8 cellular contexts compared by ENCODE assay signal in genomic region chrX:39730671-39731389, GRCh38.
A peak's percentile ranks its signal among the peaks of the same experiment; 100 is the strongest.
DNase-seq lines count a peak whose midpoint lies in the region; TF ChIP-seq lines count a peak whose summit lies in the region.

No MANE protein-coding gene starts in this region.

- DNase-seq in NCI-H1092 treated with DMSO at 0.1 percent for 48 hours (lab: John Stamatoyannopoulos, UW), result peak; percentile 18
- DNase-seq in NCI-H1092 (lab: John Stamatoyannopoulos, UW), result no peak
- DNase-seq in NCI-H2107 (lab: John Stamatoyannopoulos, UW), result peak; percentile 5
- peak; percentile 85 for DNase-seq in activated CD4-positive, alpha-beta T cell treated with anti-CD3 and anti-CD28 coated beads, Interleukin-2, amount 10 ng/mL, durations not matched to agents 24 days and 14 days
- DNase-seq in dedifferentiated amniotic fluid mesenchymal stem cell (ENCODE audit: extremely low spot score), result peak; percentile 29
- DNase-seq in stimulated activated CD4-positive, alpha-beta T cell treated with anti-CD3 and anti-CD28 coated beads, Interleukin-4, amount 100 ng/mL, for 48 hours (ENCODE audit: low read depth in 2 of 2), result peak; percentile 35 to 56
- no peak for DNase-seq in NCI-H2196 treated with DMSO at 0.1 percent for 48 hours (lab: John Stamatoyannopoulos, UW; ENCODE audit: unreplicated experiment)

- H3K4me3 ChIP-seq in liver (ENCODE audit: low read depth in 1 of 3, low read length in 3 of 3), result no peak overlapping the region

- WGBS in liver, result 38% methylated on average over 21 of the region's 21 CpGs

- no peaks in the 10 kb centered on the region for H3K27me3 Mint-ChIP-seq in activated CD4-positive, alpha-beta T cell treated with anti-CD3 and anti-CD28 coated beads, Interleukin-2, amount 10 ng/mL, durations not matched to agents 24 days and 14 days

- no peaks in the 10 kb centered on the region for H3K36me3 Mint-ChIP-seq in activated CD4-positive, alpha-beta T cell treated with anti-CD3 and anti-CD28 coated beads, Interleukin-2, amount 10 ng/mL, durations not matched to agents 24 days and 14 days (ENCODE audit: low read depth)

- peaks cover 19% of the 10 kb centered on the region for H3K4me1 Mint-ChIP-seq in activated CD4-positive, alpha-beta T cell treated with anti-CD3 and anti-CD28 coated beads, Interleukin-2, amount 10 ng/mL, durations not matched to agents 24 days and 14 days

- H3K27me3 ChIP-seq in liver (ENCODE audit: control insufficient read depth in 4 of 4, insufficient read depth in 4 of 4, low read length in 3 of 4), result no peaks in the 10 kb centered on the region

- H3K4me1 ChIP-seq in liver (ENCODE audit: control insufficient read depth in 4 of 4, insufficient read depth in 4 of 4, low read length in 3 of 4), result peaks cover 7 to 23% (median 19%) of the 10 kb centered on the region in 4 donors

- no peak overlapping the region for H3K9ac ChIP-seq in liver (ENCODE audit: low read depth in 1 of 2, low read length in 2 of 2)

- peak overlapping the region; percentile 28 for H3K4me3 Mint-ChIP-seq in activated CD4-positive, alpha-beta T cell treated with anti-CD3 and anti-CD28 coated beads, Interleukin-2, amount 10 ng/mL, durations not matched to agents 24 days and 14 days

- peaks cover 0 to 3% (median 0%) of the 10 kb centered on the region in 4 donors for H3K9me3 ChIP-seq in liver (ENCODE audit: control insufficient read depth in 4 of 4, low read length in 3 of 4)

- H3K27ac Mint-ChIP-seq in activated CD4-positive, alpha-beta T cell treated with anti-CD3 and anti-CD28 coated beads, Interleukin-2, amount 10 ng/mL, durations not matched to agents 24 days and 14 days, result peak overlapping the region; percentile 74

- peak; percentile 49 for TF ChIP-seq CTCF in liver (IDR thresholded peaks at IDR 0.05; ENCODE audit: low read depth, low read length, missing input control)

- intact Hi-C loops in activated CD4-positive, alpha-beta T cell treated with anti-CD3 and anti-CD28 coated beads, Interleukin-2, amount 10 ng/mL, durations not matched to agents 24 days and 14 days (cut with micrococcal nuclease), result loop anchor here (5.0 to 10.0 kb wide), 6 partner anchors 41 to 441 kb away; no protein-coding TSS in a partner anchor

- H3K36me3 ChIP-seq in liver (ENCODE audit: control insufficient read depth in 4 of 4, insufficient read depth in 3 of 4, low read depth in 1 of 4, low read length in 3 of 4), result no peaks in the 10 kb centered on the region

- peak; percentile 84 to 87 for TF ChIP-seq RAD21 in liver (IDR thresholded peaks at IDR 0.05)

- no peak overlapping the region for H3K27ac ChIP-seq in liver (ENCODE audit: low read depth in 1 of 2, low read length in 2 of 2)

- H3K9me3 Mint-ChIP-seq in activated CD4-positive, alpha-beta T cell treated with anti-CD3 and anti-CD28 coated beads, Interleukin-2, amount 10 ng/mL, durations not matched to agents 24 days and 14 days, result no peaks in the 10 kb centered on the region

TF ChIP-seq in liver, 16 proteins besides CTCF, POLR2A, EP300 and RAD21:
- TF ChIP-seq HNF4A (conservative IDR thresholded peaks at IDR 0.05) (no peak), RXRA (IDR thresholded peaks at IDR 0.05) (peak in 1 of 2 donors; percentile 7)

Comparison
In these comparisons a context has a peak if more than half of its experiments do, and no peak if none do; other contexts are left out.
1. DNase-seq: peak in NCI-H1092 treated with DMSO at 0.1 percent for 48 hours (single experiment), NCI-H2107 (single experiment), activated CD4-positive, alpha-beta T cell treated with anti-CD3 and anti-CD28 coated beads, Interleukin-2, amount 10 ng/mL, durations not matched to agents 24 days and 14 days (single experiment), dedifferentiated amniotic fluid mesenchymal stem cell (single experiment) and stimulated activated CD4-positive, alpha-beta T cell treated with anti-CD3 and anti-CD28 coated beads, Interleukin-4, amount 100 ng/mL, for 48 hours (2 of 2); none in NCI-H1092 (single experiment) and NCI-H2196 treated with DMSO at 0.1 percent for 48 hours (single experiment).